Comparison of ENCODE assay signal across 13 cellular contexts in the genomic region with DNA sequence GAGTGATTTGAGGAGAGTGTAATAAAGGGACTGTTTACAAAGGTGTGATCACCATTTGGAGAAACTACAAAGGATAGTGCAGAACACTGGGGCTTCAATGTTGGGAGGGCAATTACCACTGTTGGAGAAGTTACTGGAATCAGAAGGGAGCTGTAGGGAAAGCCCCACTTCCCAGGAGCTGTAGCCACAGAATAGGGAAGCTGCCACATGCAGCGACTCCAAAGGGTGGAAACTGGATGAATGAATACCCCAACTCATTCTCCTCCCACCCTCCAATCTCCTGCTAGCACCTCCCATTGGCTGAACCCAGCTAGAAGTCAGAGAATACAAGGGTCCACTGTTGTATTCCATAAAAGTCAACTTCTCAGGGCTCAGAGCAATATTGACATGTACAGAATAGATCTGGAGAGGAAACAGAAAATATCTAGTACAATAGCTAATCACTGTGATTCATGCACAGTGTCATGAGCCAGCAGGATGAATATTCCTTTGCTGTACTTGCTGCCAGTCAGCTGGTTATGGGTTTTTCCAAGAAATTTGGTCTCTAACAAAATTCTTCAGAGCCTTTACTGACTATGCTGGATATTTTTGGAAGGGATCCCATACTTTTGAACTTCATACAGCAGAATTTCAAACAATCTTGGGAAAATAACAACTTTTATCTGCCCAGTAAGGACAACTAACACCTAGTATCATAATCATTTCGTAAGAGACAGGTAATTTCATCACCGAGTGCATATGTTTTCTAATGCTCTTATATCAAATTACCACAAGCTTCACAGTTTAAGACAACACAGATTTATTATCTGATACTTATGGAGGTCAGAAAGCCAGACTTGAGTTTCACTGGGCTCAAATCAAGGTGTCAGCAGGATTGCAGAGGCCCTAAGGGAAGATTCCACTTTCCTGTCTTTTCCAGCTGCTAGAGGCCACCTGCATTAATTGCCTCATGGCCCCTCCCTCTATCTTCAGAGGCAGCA. TPM values are rescaled to one million over a fixed set of nuclear protein-coding genes. Genes with fewer than 3 reads are reported as not detected.
DNase-seq lines count a peak whose midpoint lies in the region; ATAC-seq and TF ChIP-seq lines count a peak whose summit lies in the region.
"Had no signal": no experiment of that assay in that cellular context is flagged by ENCODE, and none has a peak within 500 bp of the region (broad histone marks: within the 10 kb centered on the region; RNA-seq: fewer than 3 reads in every experiment).

No MANE protein-coding gene starts in this region.

- H3K4me3 Mint-ChIP-seq in MCF 10A (ENCODE audit: unreplicated experiment) = no peak overlapping the region
- H3K4me3 Mint-ChIP-seq in activated T-cell treated with anti-CD3 and anti-CD28 coated beads, Interleukin-2, amount 50 U/mL, for 24 hours = no peak overlapping the region
- H3K4me3 Mint-ChIP-seq: activated CD4-positive, alpha-beta T cell treated with anti-CD3 and anti-CD28 coated beads for 36 hours; nephron progenitor cell had no signal

- no peaks in the 10 kb centered on the region for H3K27me3 Mint-ChIP-seq in MCF 10A (ENCODE audit: insufficient read depth, unreplicated experiment)
- no peaks in the 10 kb centered on the region for H3K27me3 Mint-ChIP-seq in activated T-cell treated with anti-CD3 and anti-CD28 coated beads, Interleukin-2, amount 50 U/mL, for 24 hours
- H3K27me3 Mint-ChIP-seq: activated CD4-positive, alpha-beta T cell treated with anti-CD3 and anti-CD28 coated beads for 36 hours had no signal

- 23 to 35% methylated on average over 3 of the region's 3 CpGs for WGBS in aorta, 2 donors

- no peak for TF ChIP-seq POLR2A in breast epithelium (IDR thresholded peaks at IDR 0.05)

- CTCF ChIA-PET in MCF 10A (lab: Yijun Ruan, JAX) = interaction anchor here (0.7 to 1.3 kb wide), 7 partner anchors 46 to 107 kb away, joined by 3 to 7 read pairs (median 3); partner anchors contain the start of gene CD274

- H3K27ac ChIP-seq in breast epithelium = no peak overlapping the region
- H3K27ac ChIP-seq in aorta (ENCODE audit: low read depth in 1 of 2, low read length in 2 of 2) = no peak overlapping the region

- H3K36me3 ChIP-seq in breast epithelium (no peaks in the 10 kb centered on the region), aorta (ENCODE audit: control insufficient read depth in 1 of 2, insufficient read depth in 2 of 2, low read length in 1 of 2) (no peaks in the 10 kb centered on the region)

- no TSS peak for BruUV-seq in MCF 10A (replicated peaks; lab: Mats Ljungman, UMichigan)

- intact Hi-C loops in MCF 10A (cut with micrococcal nuclease) (loop anchor here (5.0 kb wide), 1 partner anchor 38 kb away; the partner anchor contains the start of gene PDCD1LG2), breast epithelium (cut with DNase I; ENCODE audit: low total_unique reads) (no loop called here), aorta (cut with DNase I) (no loop called here)

- POLR2A ChIA-PET in MCF 10A (lab: Yijun Ruan, JAX) = interaction anchor here (0.6 to 2.1 kb wide), 16 partner anchors 9 to 100 kb away, joined by 3 to 6 read pairs (median 4); partner anchors contain the start of gene PDCD1LG2

- no peaks in the 10 kb centered on the region for H3K36me3 Mint-ChIP-seq in MCF 10A (ENCODE audit: insufficient read depth, unreplicated experiment)
- H3K36me3 Mint-ChIP-seq in activated T-cell treated with anti-CD3 and anti-CD28 coated beads, Interleukin-2, amount 50 U/mL, for 24 hours (ENCODE audit: low read depth) = no peaks in the 10 kb centered on the region

- no peaks in the 10 kb centered on the region for H3K27me3 ChIP-seq in breast epithelium
- no peaks in the 10 kb centered on the region for H3K27me3 ChIP-seq in aorta (ENCODE audit: control insufficient read depth in 1 of 2, insufficient read depth in 2 of 2, low read length in 1 of 2)

- H3K9me3 Mint-ChIP-seq in MCF 10A (ENCODE audit: unreplicated experiment) = no peaks in the 10 kb centered on the region
- H3K9me3 Mint-ChIP-seq in activated T-cell treated with anti-CD3 and anti-CD28 coated beads, Interleukin-2, amount 50 U/mL, for 24 hours = no peaks in the 10 kb centered on the region
- H3K9me3 Mint-ChIP-seq: nephron progenitor cell had no signal

- H3K4me3 ChIP-seq in breast epithelium (no peak overlapping the region), astrocyte of the spinal cord (ENCODE audit: low read depth, low read length) (no peak overlapping the region), aorta (ENCODE audit: low read length in 2 of 2) (no peak overlapping the region)

- H3K9me3 ChIP-seq in breast epithelium (no peaks in the 10 kb centered on the region), aorta (ENCODE audit: control insufficient read depth, low read length) (no peaks in the 10 kb centered on the region)

- in situ Hi-C loops in astrocyte of the spinal cord (cut with HindIII; ENCODE audit: low sequenced_read_pairs) = no loop called here

- no peak overlapping the region for H3K27ac Mint-ChIP-seq in MCF 10A (ENCODE audit: low read depth, unreplicated experiment)
- no peak overlapping the region for H3K27ac Mint-ChIP-seq in activated T-cell treated with anti-CD3 and anti-CD28 coated beads, Interleukin-2, amount 50 U/mL, for 24 hours
- H3K27ac Mint-ChIP-seq: activated CD4-positive, alpha-beta T cell treated with anti-CD3 and anti-CD28 coated beads for 36 hours; nephron progenitor cell had no signal

- peak; percentile 58 for DNase-seq in MCF 10A (ENCODE audit: unreplicated experiment)
- no peak for DNase-seq in breast epithelium (ENCODE audit: low spot score in 2 of 2)
- peak; percentile 49 for DNase-seq in astrocyte of the spinal cord (ENCODE audit: low read depth, low spot score)
- DNase-seq in glomerular visceral epithelial cell (ENCODE audit: extremely low spot score) = peak; percentile 39
- no peak for DNase-seq in aorta
- DNase-seq in activated T-cell treated with anti-CD3 and anti-CD28 coated beads, Interleukin-2, amount 50 U/mL, for 24 hours = no peak
- no peak for DNase-seq in NCI-H187 (lab: John Stamatoyannopoulos, UW)
- DNase-seq: activated CD4-positive, alpha-beta T cell treated with anti-CD3 and anti-CD28 coated beads for 36 hours; cerebellar nuclear complex; KBM-7; NCI-H1930; nephron progenitor cell had no signal

- peak; percentile 44 for ATAC-seq in aorta (ENCODE audit: low FRiP score)
- ATAC-seq in GM21737 (IDR thresholded peaks at IDR 0.05; ENCODE audit: unreplicated experiment) = no peak
- ATAC-seq: activated CD4-positive, alpha-beta T cell treated with anti-CD3 and anti-CD28 coated beads for 36 hours had no signal

- H3K4me1 ChIP-seq in breast epithelium (no peaks in the 10 kb centered on the region), aorta (ENCODE audit: control insufficient read depth in 1 of 2, insufficient read depth in 2 of 2, low read length in 2 of 2) (peaks cover 6 to 16% of the 10 kb centered on the region in 2 donors)

- TF ChIP-seq CTCF in MCF 10A (IDR thresholded peaks at IDR 0.05; ENCODE audit: unreplicated experiment) = no peak
- TF ChIP-seq CTCF in breast epithelium (IDR thresholded peaks at IDR 0.05) = no peak
- no peak for TF ChIP-seq CTCF in astrocyte of the spinal cord (IDR thresholded peaks at IDR 0.05; ENCODE audit: low read depth, low read length)

- peaks cover 16% of the 10 kb centered on the region for H3K4me1 Mint-ChIP-seq in MCF 10A (ENCODE audit: insufficient read depth, unreplicated experiment)
- H3K4me1 Mint-ChIP-seq in activated T-cell treated with anti-CD3 and anti-CD28 coated beads, Interleukin-2, amount 50 U/mL, for 24 hours (ENCODE audit: low read depth) = peaks cover 7% of the 10 kb centered on the region

RNA-seq across cellular contexts. Expression of gene PDCD1LG2, which starts 39.6 kb away (rescaled TPM):
- total RNA-seq in MCF 10A (2022) = 1.8 and 3.2 TPM in 2 replicates
- total RNA-seq in breast epithelium = 1 to 10 TPM; 1.6 to 8.0 (median 3.3) TPM
- 1 to 10 TPM; 5.3 to 5.4 TPM for total RNA-seq in aorta
- polyA plus RNA-seq in aorta = 1 to 10 TPM; 1.6 to 3.8 TPM

Comparison
In these comparisons a context has a peak if more than half of its experiments do, and no peak if none do; other contexts are left out.
1. DNase-seq: peak in MCF 10A (single experiment), astrocyte of the spinal cord (single experiment) and glomerular visceral epithelial cell (single experiment); none in breast epithelium (0 of 2), aorta (0 of 2), activated T-cell treated with anti-CD3 and anti-CD28 coated beads, Interleukin-2, amount 50 U/mL, for 24 hours (single experiment) and NCI-H187 (0 of 2).